14 cellular contexts compared by ENCODE assay signal in genomic region chr17:57666946-57667345, GRCh38.
DNase-seq lines count a peak whose midpoint lies in the region; TF ChIP-seq lines count a peak whose summit lies in the region.
"Had no signal": no experiment of that assay in that cellular context is flagged by ENCODE, and none has a peak within 500 bp of the region (broad histone marks: within the 10 kb centered on the region; RNA-seq: fewer than 3 reads in every experiment).

No MANE protein-coding gene starts in this region.

- H2BK20ac ChIP-seq in H9 (ENCODE audit: low read depth, low read length, poor library complexity, severe bottlenecking) = no peak overlapping the region

- H3K27me3 Mint-ChIP-seq in H9 (ENCODE audit: low read depth) = no peaks in the 10 kb centered on the region
- no peaks in the 10 kb centered on the region for H3K27me3 Mint-ChIP-seq in nephron progenitor cell (ENCODE audit: low read depth, poor library complexity)
- no peaks in the 10 kb centered on the region for H3K27me3 Mint-ChIP-seq in T-helper 2 cell treated with Interferon-gamma antibody and Interleukin-4, amounts not matched to agents 5 μg/mL and 100 μg/mL, for 36 hours (ENCODE audit: low read depth)
- H3K27me3 Mint-ChIP-seq: activated T-cell treated with anti-CD3 and anti-CD28 coated beads, Interleukin-2, amount 50 U/mL, for 24 hours had no signal

- no peak overlapping the region for H3K9ac ChIP-seq in H9 (ENCODE audit: extremely low read depth, insufficient read length, low read length)

- H3K23me2 ChIP-seq in H9 (ENCODE audit: insufficient read length, low read depth, low read length, poor library complexity, severe bottlenecking) = no peaks in the 10 kb centered on the region

- H4K5ac ChIP-seq in H9 (ENCODE audit: insufficient read length, low read depth, low read length) = no peak overlapping the region

- H3K27ac ChIP-seq in 22Rv1 (peak overlapping the region; percentile 98), H9 (ENCODE audit: insufficient read length, low read depth, low read length) (no peak overlapping the region), dorsolateral prefrontal cortex (peak overlapping the region in 37 of 59 donors; percentile 1 to 99 (median 93)), esophagus squamous epithelium (no peak overlapping the region)

- H3K27me3 ChIP-seq in H9 (ENCODE audit: insufficient read depth, low read length) = no peaks in the 10 kb centered on the region
- no peaks in the 10 kb centered on the region for H3K27me3 ChIP-seq in dorsolateral prefrontal cortex
- no peaks in the 10 kb centered on the region for H3K27me3 ChIP-seq in esophagus squamous epithelium

- no peak overlapping the region for H4K91ac ChIP-seq in H9 (ENCODE audit: insufficient read length, low read depth, low read length)

- CTCF ChIA-PET in HEK293T (lab: Yijun Ruan, JAX) = no interaction called here

- no peaks in the 10 kb centered on the region for H3K36me3 ChIP-seq in esophagus squamous epithelium
- H3K36me3 ChIP-seq: HAP-1 had no signal

- H3K4me3 ChIP-seq in dorsolateral prefrontal cortex (no peak overlapping the region), esophagus squamous epithelium (no peak overlapping the region)
- H3K4me3 ChIP-seq: HAP-1, lung had no signal

- TF ChIP-seq CTCF in 22Rv1 (IDR thresholded peaks at IDR 0.05) = no peak
- TF ChIP-seq CTCF in H9 (conservative IDR thresholded peaks at IDR 0.05) = no peak
- TF ChIP-seq CTCF in dorsolateral prefrontal cortex (IDR thresholded peaks at IDR 0.05 in 54 of 56, conservative IDR thresholded peaks at IDR 0.05 in 2 of 56; ENCODE audit: low read depth in 1 of 56, partially characterized antibody in 56 of 56) = no peak
- no peak for TF ChIP-seq CTCF in nephron progenitor cell (IDR thresholded peaks at IDR 0.05)
- no peak for TF ChIP-seq CTCF in esophagus squamous epithelium (IDR thresholded peaks at IDR 0.05)

- WGBS in H9 (ENCODE audit: extremely low coverage, insufficient read length, low lambda C conversion rate) = no CpG with 5 or more reads among the region's 6 CpGs
- 92 to 94% methylated on average over 3 of the region's 6 CpGs for WGBS in esophagus squamous epithelium, 2 donors

- H2AK5ac ChIP-seq in H9 (ENCODE audit: insufficient read length, low read length) = no peak overlapping the region

- H3K4me1 ChIP-seq in H9 (ENCODE audit: insufficient read depth, low read length) = peaks cover 3% of the 10 kb centered on the region; the same call in 1 of the 2 replicates
- peaks cover 13 to 41% (median 18%) of the 10 kb centered on the region in 3 donors for H3K4me1 ChIP-seq in esophagus squamous epithelium

- H3K79me1 ChIP-seq in H9 (ENCODE audit: insufficient read depth, low read depth, low read length, poor library complexity, severe bottlenecking) = no peaks in the 10 kb centered on the region

- no peak overlapping the region for H3K4ac ChIP-seq in H9 (ENCODE audit: low read depth, low read length)

- H3K9me3 ChIP-seq in H9 (ENCODE audit: control insufficient read depth, low read depth, low read length) (no peaks in the 10 kb centered on the region), esophagus squamous epithelium (no peaks in the 10 kb centered on the region)
- H3K9me3 ChIP-seq: HAP-1 had no signal

- H2BK15ac ChIP-seq in H9 (ENCODE audit: low read depth, low read length) = no peak overlapping the region

- no peak overlapping the region for H2AFZ ChIP-seq in H9 (ENCODE audit: low read length)

- H2BK12ac ChIP-seq in H9 (ENCODE audit: insufficient read length, low read depth, low read length) = no peak overlapping the region

- no peak overlapping the region for H3K4me3 Mint-ChIP-seq in H9
- H3K4me3 Mint-ChIP-seq in nephron progenitor cell = no peak overlapping the region
- H3K4me3 Mint-ChIP-seq in T-helper 2 cell treated with Interferon-gamma antibody and Interleukin-4, amounts not matched to agents 5 μg/mL and 100 μg/mL, for 36 hours = no peak overlapping the region
- H3K4me3 Mint-ChIP-seq: activated T-cell treated with anti-CD3 and anti-CD28 coated beads, Interleukin-2, amount 50 U/mL, for 24 hours had no signal

- peak overlapping the region in 1 of 3 experiments; percentile 82; a peak in 3 of 7 replicates for H3K27ac Mint-ChIP-seq in H9
- peak overlapping the region; percentile 97 for H3K27ac Mint-ChIP-seq in nephron progenitor cell
- H3K27ac Mint-ChIP-seq in T-helper 2 cell treated with Interferon-gamma antibody and Interleukin-4, amounts not matched to agents 5 μg/mL and 100 μg/mL, for 36 hours = no peak overlapping the region

- no peaks in the 10 kb centered on the region for H4K20me1 ChIP-seq in H9 (ENCODE audit: control insufficient read depth, insufficient read depth, insufficient read length)

- H3K79me2 ChIP-seq in H9 (ENCODE audit: insufficient read depth, low read length) = no peaks in the 10 kb centered on the region

- no peak for TF ChIP-seq POLR2A in esophagus squamous epithelium (IDR thresholded peaks at IDR 0.05)

- POLR2A ChIA-PET in HEK293T (lab: Yijun Ruan, JAX) = no interaction called here

- H3K9me3 Mint-ChIP-seq in H9 (no peaks in the 10 kb centered on the region), nephron progenitor cell (no peaks in the 10 kb centered on the region)
- H3K9me3 Mint-ChIP-seq in T-helper 2 cell treated with Interferon-gamma antibody and Interleukin-4, amounts not matched to agents 5 μg/mL and 100 μg/mL, for 36 hours = no peaks in the 10 kb centered on the region
- H3K9me3 Mint-ChIP-seq: activated T-cell treated with anti-CD3 and anti-CD28 coated beads, Interleukin-2, amount 50 U/mL, for 24 hours had no signal

- H3K56ac ChIP-seq in H9 (ENCODE audit: insufficient read length, low read depth, low read length) = no peak overlapping the region

- no peak overlapping the region for H3K18ac ChIP-seq in H9 (ENCODE audit: insufficient read length, low read depth, low read length)

- no peak overlapping the region for H2BK5ac ChIP-seq in H9 (ENCODE audit: insufficient read length, low read length)

- H3K4me2 ChIP-seq in H9 (ENCODE audit: insufficient read depth, insufficient read length, low read length) = no peak overlapping the region

- no peak overlapping the region for H3T11ph ChIP-seq in H9 (ENCODE audit: low read length)

- DNase-seq in H9 (peak; percentile 27), dorsolateral prefrontal cortex (peak in 3 of 10 donors; percentile 11 to 17 (median 16)), nephron progenitor cell (no peak), EL (no peak), HEK293T (ENCODE audit: extremely low spot score) (no peak), esophagus squamous epithelium (lab: John Stamatoyannopoulos, UW) (no peak)
- DNase-seq in T-helper 2 cell treated with Interferon-gamma antibody and Interleukin-4, amounts not matched to agents 5 μg/mL and 100 μg/mL, for 36 hours (ENCODE audit: low spot score) = no peak
- DNase-seq: activated T-cell treated with anti-CD3 and anti-CD28 coated beads, Interleukin-2, amount 50 U/mL, for 24 hours; amniotic stem cell; NCI-H1417 treated with DMSO at 0.1 percent for 48 hours; NCI-H2227 treated with DMSO at 0.1 percent for 48 hours had no signal

- H3K4me1 Mint-ChIP-seq in H9 (peaks cover 39 to 54% of the 10 kb centered on the region in 2 experiments), nephron progenitor cell (peaks cover 96% of the 10 kb centered on the region)
- peaks cover 6% of the 10 kb centered on the region for H3K4me1 Mint-ChIP-seq in T-helper 2 cell treated with Interferon-gamma antibody and Interleukin-4, amounts not matched to agents 5 μg/mL and 100 μg/mL, for 36 hours (ENCODE audit: low read depth)

- intact Hi-C loops in dorsolateral prefrontal cortex (cut with DNase I) (loop anchor here (5.0 to 10.0 kb wide), 3 partner anchors 260 to 532 kb away; partner anchors contain the start of gene MSI2 (in 1 of the 2)), esophagus squamous epithelium (cut with DNase I) (loop anchor here (5.0 kb wide), 1 partner anchor 65 kb away; no protein-coding TSS in a partner anchor)

- no peak overlapping the region; the same call in 1 of the 2 replicates for H3K14ac ChIP-seq in H9 (ENCODE audit: insufficient read depth, low read length)

- no peak overlapping the region for H2BK120ac ChIP-seq in H9 (ENCODE audit: low read depth, low read length, poor library complexity, severe bottlenecking)

- H4K8ac ChIP-seq in H9 (replicated peaks; ENCODE audit: insufficient read length, low read depth, low read length) = no peak overlapping the region

- H3K23ac ChIP-seq in H9 (ENCODE audit: insufficient read length, low read depth, low read length) = no peak overlapping the region

- H3K36me3 Mint-ChIP-seq in H9 (ENCODE audit: insufficient read depth in 1 of 3, low read depth in 3 of 3) (peaks cover 0 to 8% (median 0%) of the 10 kb centered on the region in 3 experiments; a peak in 1 of 7 replicates), nephron progenitor cell (ENCODE audit: low read depth) (peaks cover 30% of the 10 kb centered on the region)
- H3K36me3 Mint-ChIP-seq in T-helper 2 cell treated with Interferon-gamma antibody and Interleukin-4, amounts not matched to agents 5 μg/mL and 100 μg/mL, for 36 hours (ENCODE audit: low read depth) = no peaks in the 10 kb centered on the region

TF ChIP-seq in HEK293T, 16 proteins besides CTCF, POLR2A, EP300 and RAD21:
- no peak for TF ChIP-seq CTBP1 (IDR thresholded peaks at IDR 0.05; ENCODE audit: borderline replicate concordance)
- no peak for TF ChIP-seq FOXA1 (IDR thresholded peaks at IDR 0.05)
- TF ChIP-seq SP1 (IDR thresholded peaks at IDR 0.05) = no peak
- TF ChIP-seq BHLHE40 (IDR thresholded peaks at IDR 0.05; ENCODE audit: borderline replicate concordance) = no peak
- TF ChIP-seq ELF4 (IDR thresholded peaks at IDR 0.05) = no peak
- TF ChIP-seq L3MBTL2 (conservative IDR thresholded peaks at IDR 0.05) = no peak
- TF ChIP-seq TARDBP (IDR thresholded peaks at IDR 0.05) = no peak
- no peak for TF ChIP-seq FOXK2 (IDR thresholded peaks at IDR 0.05)

Comparison
In these comparisons a context has a peak if more than half of its experiments do, and no peak if none do; other contexts are left out.
1. H3K27ac ChIP-seq: peak in 22Rv1 (single experiment) and dorsolateral prefrontal cortex (37 of 59); none in H9 (single experiment) and esophagus squamous epithelium (0 of 4).